In the genomic region with DNA sequence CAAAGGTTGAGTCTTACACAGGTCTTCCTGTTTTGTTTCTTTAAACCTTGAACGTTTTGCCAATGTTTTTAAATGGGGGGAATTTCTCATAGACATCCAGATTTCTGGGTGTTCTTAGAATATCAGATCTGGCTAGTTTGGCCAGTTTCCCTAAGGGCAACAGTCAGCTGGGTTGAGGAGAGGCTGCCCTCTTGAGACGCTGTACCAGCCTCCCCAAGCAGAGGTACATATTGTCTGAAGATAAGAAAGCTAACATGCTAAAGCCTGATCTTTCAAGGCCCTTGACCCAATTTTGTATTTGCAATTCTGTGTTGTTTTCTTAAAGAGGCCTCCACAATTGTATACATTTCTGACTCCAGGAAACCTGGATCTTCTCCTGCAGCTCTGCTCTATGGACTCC, we compare ENCODE assay signal across 22 cellular contexts. TPM values are rescaled to one million over a fixed set of nuclear protein-coding genes. Genes with fewer than 3 reads are reported as not detected.
DNase-seq lines count a peak whose midpoint lies in the region; ATAC-seq and TF ChIP-seq lines count a peak whose summit lies in the region.
"Had no signal": no experiment of that assay in that cellular context is flagged by ENCODE, and none has a peak within 500 bp of the region (broad histone marks: within the 10 kb centered on the region; RNA-seq: fewer than 3 reads in every experiment).

No MANE protein-coding gene starts in this region.

- H3K4me3 ChIP-seq in testis, result no peak overlapping the region
- H3K4me3 ChIP-seq: BLaER1 treated with 17β-estradiol and CSF1 and Interleukin-3, amounts not matched to agents 10 nM and 100 nM; GM12878; HAP-1 had no signal

- no peak overlapping the region for H3K27ac ChIP-seq in testis
- H3K27ac ChIP-seq: 22Rv1; BLaER1 treated with 17β-estradiol and CSF1 and Interleukin-3, amounts not matched to agents 10 nM and 100 nM had no signal

- no peaks in the 10 kb centered on the region for H3K27me3 Mint-ChIP-seq in activated CD4-positive, alpha-beta T cell treated with anti-CD3 and anti-CD28 coated beads, Interleukin-2, amount 10 ng/mL, durations not matched to agents 24 days and 14 days
- no peaks in the 10 kb centered on the region for H3K27me3 Mint-ChIP-seq in activated CD4-positive, alpha-beta T cell treated with anti-CD3 and anti-CD28 coated beads, Interleukin-2, amount 10 ng/mL, durations not matched to agents 7 days and 5 days
- H3K27me3 Mint-ChIP-seq in nephron (ENCODE audit: low read depth), result no peaks in the 10 kb centered on the region
- no peaks in the 10 kb centered on the region for H3K27me3 Mint-ChIP-seq in type B pancreatic cell
- H3K27me3 Mint-ChIP-seq: CD4-positive, alpha-beta T cell; CD8-positive, alpha-beta memory T cell had no signal

- POLR2A ChIA-PET in activated CD4-positive, alpha-beta T cell treated with anti-CD3 and anti-CD28 coated beads, Interleukin-2, amount 10 ng/mL, durations not matched to agents 7 days and 5 days (lab: Charles Lee), result no interaction called here

- no peak overlapping the region for H3K4me3 Mint-ChIP-seq in activated CD4-positive, alpha-beta T cell treated with anti-CD3 and anti-CD28 coated beads, Interleukin-2, amount 10 ng/mL, durations not matched to agents 24 days and 14 days
- H3K4me3 Mint-ChIP-seq in activated CD4-positive, alpha-beta T cell treated with anti-CD3 and anti-CD28 coated beads, Interleukin-2, amount 10 ng/mL, durations not matched to agents 7 days and 5 days, result no peak overlapping the region
- H3K4me3 Mint-ChIP-seq in nephron, result peak overlapping the region in 2 of 3 experiments; percentile 7 to 38
- H3K4me3 Mint-ChIP-seq in type B pancreatic cell, result no peak overlapping the region
- H3K4me3 Mint-ChIP-seq: CD14-positive monocyte; CD4-positive, alpha-beta T cell; CD8-positive, alpha-beta memory T cell; HFFc6 had no signal

- no peak for TF ChIP-seq CTCF in nephron (IDR thresholded peaks at IDR 0.05; ENCODE audit: unreplicated experiment in 3 of 3)
- no peak for TF ChIP-seq CTCF in type B pancreatic cell (conservative IDR thresholded peaks at IDR 0.05)
- TF ChIP-seq CTCF in testis (IDR thresholded peaks at IDR 0.05), result no peak

- peak; percentile 6 for DNase-seq in activated CD4-positive, alpha-beta T cell treated with anti-CD3 and anti-CD28 coated beads, Interleukin-2, amount 10 ng/mL, durations not matched to agents 24 days and 14 days
- no peak for DNase-seq in activated CD4-positive, alpha-beta T cell treated with anti-CD3 and anti-CD28 coated beads, Interleukin-2, amount 10 ng/mL, durations not matched to agents 7 days and 5 days
- no peak for DNase-seq in type B pancreatic cell (ENCODE audit: extremely low spot score, unreplicated experiment)
- DNase-seq in testis, result no peak
- DNase-seq in AML-193 (lab: John Stamatoyannopoulos, UW), result no peak
- no peak for DNase-seq in NCI-H526 (lab: John Stamatoyannopoulos, UW)
- DNase-seq: BE2C; CD4-positive, alpha-beta T cell; CD8-positive, alpha-beta memory T cell; DMS 273 treated with DMSO at 0.1 percent for 48 hours; DMS79; EL; GDM1; GOT3; HFFc6 had no signal

- CTCF ChIA-PET in activated CD4-positive, alpha-beta T cell treated with anti-CD3 and anti-CD28 coated beads, Interleukin-2, amount 10 ng/mL, durations not matched to agents 7 days and 5 days (lab: Charles Lee), result no interaction called here

- no peaks in the 10 kb centered on the region for H3K27me3 ChIP-seq in testis
- H3K27me3 ChIP-seq: BLaER1 treated with 17β-estradiol and CSF1 and Interleukin-3, amounts not matched to agents 10 nM and 100 nM had no signal

- no peak for ATAC-seq in GM18520 (IDR thresholded peaks at IDR 0.05; ENCODE audit: unreplicated experiment)
- ATAC-seq: GM12878 had no signal

- H3K36me3 Mint-ChIP-seq in activated CD4-positive, alpha-beta T cell treated with anti-CD3 and anti-CD28 coated beads, Interleukin-2, amount 10 ng/mL, durations not matched to agents 24 days and 14 days (ENCODE audit: low read depth), result no peaks in the 10 kb centered on the region
- H3K36me3 Mint-ChIP-seq in activated CD4-positive, alpha-beta T cell treated with anti-CD3 and anti-CD28 coated beads, Interleukin-2, amount 10 ng/mL, durations not matched to agents 7 days and 5 days (ENCODE audit: low read depth), result no peaks in the 10 kb centered on the region
- H3K36me3 Mint-ChIP-seq in nephron (ENCODE audit: low read depth) (no peaks in the 10 kb centered on the region), type B pancreatic cell (no peaks in the 10 kb centered on the region)
- H3K36me3 Mint-ChIP-seq: CD14-positive monocyte had no signal

- no peaks in the 10 kb centered on the region for H3K9me3 Mint-ChIP-seq in activated CD4-positive, alpha-beta T cell treated with anti-CD3 and anti-CD28 coated beads, Interleukin-2, amount 10 ng/mL, durations not matched to agents 24 days and 14 days
- no peaks in the 10 kb centered on the region for H3K9me3 Mint-ChIP-seq in activated CD4-positive, alpha-beta T cell treated with anti-CD3 and anti-CD28 coated beads, Interleukin-2, amount 10 ng/mL, durations not matched to agents 7 days and 5 days
- H3K9me3 Mint-ChIP-seq in nephron (no peaks in the 10 kb centered on the region), type B pancreatic cell (no peaks in the 10 kb centered on the region)
- H3K9me3 Mint-ChIP-seq: CD4-positive, alpha-beta T cell; HFFc6 had no signal

- 13 to 18% methylated on average over 2 of the region's 2 CpGs for WGBS in testis, 2 donors

- H3K36me3 ChIP-seq in testis (ENCODE audit: low read depth, missing control alignments), result no peaks in the 10 kb centered on the region
- H3K36me3 ChIP-seq: BE2C; BLaER1 treated with 17β-estradiol and CSF1 and Interleukin-3, amounts not matched to agents 10 nM and 100 nM; HAP-1 had no signal

- H3K4me1 ChIP-seq in testis, result no peaks in the 10 kb centered on the region
- H3K4me1 ChIP-seq: BE2C, HAP-1 had no signal

- no peaks in the 10 kb centered on the region for H3K9me3 ChIP-seq in testis
- H3K9me3 ChIP-seq: BE2C; BLaER1 treated with 17β-estradiol and CSF1 and Interleukin-3, amounts not matched to agents 10 nM and 100 nM; HAP-1 had no signal

- no peaks in the 10 kb centered on the region for H3K4me1 Mint-ChIP-seq in activated CD4-positive, alpha-beta T cell treated with anti-CD3 and anti-CD28 coated beads, Interleukin-2, amount 10 ng/mL, durations not matched to agents 24 days and 14 days
- H3K4me1 Mint-ChIP-seq in activated CD4-positive, alpha-beta T cell treated with anti-CD3 and anti-CD28 coated beads, Interleukin-2, amount 10 ng/mL, durations not matched to agents 7 days and 5 days, result no peaks in the 10 kb centered on the region
- H3K4me1 Mint-ChIP-seq in nephron, result peaks cover 32% of the 10 kb centered on the region
- H3K4me1 Mint-ChIP-seq in type B pancreatic cell (ENCODE audit: unreplicated experiment), result peaks cover 27% of the 10 kb centered on the region
- H3K4me1 Mint-ChIP-seq: CD14-positive monocyte; CD8-positive, alpha-beta memory T cell had no signal

- H3K27ac Mint-ChIP-seq in activated CD4-positive, alpha-beta T cell treated with anti-CD3 and anti-CD28 coated beads, Interleukin-2, amount 10 ng/mL, durations not matched to agents 24 days and 14 days, result no peak overlapping the region
- no peak overlapping the region for H3K27ac Mint-ChIP-seq in activated CD4-positive, alpha-beta T cell treated with anti-CD3 and anti-CD28 coated beads, Interleukin-2, amount 10 ng/mL, durations not matched to agents 7 days and 5 days
- H3K27ac Mint-ChIP-seq in nephron (peak overlapping the region; percentile 88 to 95 (median 91)), type B pancreatic cell (peak overlapping the region; percentile 10)
- H3K27ac Mint-ChIP-seq: CD14-positive monocyte; CD4-positive, alpha-beta T cell; CD8-positive, alpha-beta memory T cell; HFFc6 had no signal

- intact Hi-C loops in activated CD4-positive, alpha-beta T cell treated with anti-CD3 and anti-CD28 coated beads, Interleukin-2, amount 10 ng/mL, durations not matched to agents 24 days and 14 days (cut with micrococcal nuclease), result no loop called here
- intact Hi-C loops in testis (cut with DNase I; ENCODE audit: low total_unique reads), result no loop called here

- no peak for TF ChIP-seq POLR2A in testis (IDR thresholded peaks at IDR 0.05)

RNA-seq across cellular contexts. Expression of a gene that starts 21.9 kb away (rescaled TPM):
- not detected in 2 replicates for total RNA-seq in activated CD4-positive, alpha-beta T cell treated with anti-CD3 and anti-CD28 coated beads, Interleukin-2, amount 10 ng/mL, durations not matched to agents 24 days and 14 days
- total RNA-seq in activated CD4-positive, alpha-beta T cell treated with anti-CD3 and anti-CD28 coated beads, Interleukin-2, amount 10 ng/mL, durations not matched to agents 7 days and 5 days, result not detected
- total RNA-seq in type B pancreatic cell (ENCODE audit: low replicate concordance) (4.8 and 7.6 TPM in 2 replicates), testis (10 to 100 TPM in 1 of 2 donors, 1 to 10 TPM in 1; 9.6 to 15.2 TPM)
- polyA plus RNA-seq in testis (ENCODE audit: insufficient read depth, low read depth, low replicate concordance), result 10.7 TPM
- total RNA-seq: CD4-positive, alpha-beta T cell; CD8-positive, alpha-beta memory T cell; GM12878; HFFc6 had no signal
- polyA plus RNA-seq: CD14-positive monocyte; CD8-positive, alpha-beta memory T cell; GM12878 had no signal

Comparison
In these comparisons a context has a peak if more than half of its experiments do, and no peak if none do; other contexts are left out.
1. H3K27ac Mint-ChIP-seq: peak in nephron (3 of 3) and type B pancreatic cell (single experiment); none in activated CD4-positive, alpha-beta T cell treated with anti-CD3 and anti-CD28 coated beads, Interleukin-2, amount 10 ng/mL, durations not matched to agents 24 days and 14 days (single experiment) and activated CD4-positive, alpha-beta T cell treated with anti-CD3 and anti-CD28 coated beads, Interleukin-2, amount 10 ng/mL, durations not matched to agents 7 days and 5 days (single experiment).
2. H3K4me3 Mint-ChIP-seq: peak in nephron (2 of 3); none in activated CD4-positive, alpha-beta T cell treated with anti-CD3 and anti-CD28 coated beads, Interleukin-2, amount 10 ng/mL, durations not matched to agents 24 days and 14 days (single experiment), activated CD4-positive, alpha-beta T cell treated with anti-CD3 and anti-CD28 coated beads, Interleukin-2, amount 10 ng/mL, durations not matched to agents 7 days and 5 days (single experiment) and type B pancreatic cell (single experiment).